In the genomic region with DNA sequence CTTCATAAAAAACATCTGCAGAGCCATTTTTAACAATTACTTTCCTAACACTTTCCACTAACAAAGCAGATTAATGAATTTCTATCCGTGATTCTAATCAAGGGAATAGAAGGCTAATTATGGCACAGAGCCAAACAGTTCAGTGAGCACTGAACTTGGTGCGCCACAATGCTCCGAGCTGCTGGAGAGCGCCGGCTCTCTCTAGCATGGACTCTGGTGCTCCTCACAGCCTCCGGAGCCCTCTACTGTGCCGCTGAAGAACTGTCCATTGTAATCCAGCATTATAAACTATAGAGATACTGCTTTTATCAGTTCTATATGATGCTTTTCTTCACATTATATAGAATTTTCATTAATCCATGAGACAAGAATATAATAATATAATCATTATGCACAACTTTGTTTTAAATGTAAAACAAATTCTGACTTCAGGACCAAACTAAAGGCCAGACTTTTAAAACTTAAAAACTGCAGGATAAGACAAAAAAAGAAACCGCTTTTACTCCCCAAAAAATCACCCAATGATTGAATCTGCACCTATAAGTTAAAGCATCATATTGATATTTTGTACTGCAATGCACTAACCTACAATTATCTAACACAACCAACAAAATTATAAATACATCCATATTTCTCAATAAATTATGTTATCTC, we compare ENCODE assay signal across 8 cellular contexts.
DNase-seq lines count a peak whose midpoint lies in the region; ATAC-seq and TF ChIP-seq lines count a peak whose summit lies in the region.

No MANE protein-coding gene starts in this region.

- H3K9me3 Mint-ChIP-seq in osteocyte (ENCODE audit: unreplicated experiment) = no peaks in the 10 kb centered on the region

- peak; percentile 22 for DNase-seq in COLO829 (ENCODE audit: low spot score)
- peak; percentile 91 for DNase-seq in SK-MEL-5 (ENCODE audit: low read depth, low spot score)
- peak; percentile 85 for DNase-seq in fibroblast of pulmonary artery (ENCODE audit: low read depth)
- no peak for DNase-seq in osteocyte (ENCODE audit: extremely low spot score, unreplicated experiment)
- no peak for DNase-seq in activated gamma-delta T cell treated with Interleukin-2 at 50 U/mL for 16 hours

- H3K4me3 Mint-ChIP-seq in osteocyte (ENCODE audit: unreplicated experiment) = no peak overlapping the region

- no peaks in the 10 kb centered on the region for H3K27me3 Mint-ChIP-seq in osteocyte (ENCODE audit: unreplicated experiment)

- TF ChIP-seq CTCF in LNCAP (IDR thresholded peaks at IDR 0.05) (peak; percentile 87), fibroblast of pulmonary artery (IDR thresholded peaks at IDR 0.05; ENCODE audit: low read length, missing control alignments) (peak; percentile 86), osteocyte (IDR thresholded peaks at IDR 0.05) (peak; percentile 86)

- no peak overlapping the region for H3K27ac Mint-ChIP-seq in osteocyte (ENCODE audit: unreplicated experiment)

- peaks cover 6% of the 10 kb centered on the region for H3K36me3 Mint-ChIP-seq in osteocyte (ENCODE audit: unreplicated experiment)

- H3K4me3 ChIP-seq in fibroblast of pulmonary artery (replicated peaks; ENCODE audit: low read depth, low read length) = no peak overlapping the region

- H3K4me1 Mint-ChIP-seq in osteocyte (ENCODE audit: unreplicated experiment) = peaks cover 2% of the 10 kb centered on the region

- ATAC-seq in GM21576 (IDR thresholded peaks at IDR 0.05; ENCODE audit: unreplicated experiment) (no peak), HG02678 (IDR thresholded peaks at IDR 0.05; ENCODE audit: unreplicated experiment) (no peak)

- in situ Hi-C loops in SK-MEL-5 (cut with HindIII; ENCODE audit: low pct_unique_long_range_greater_than_20kb, low sequenced_read_pairs) = no loop called here

Comparison
In these comparisons a context has a peak if more than half of its experiments do, and no peak if none do; other contexts are left out.
1. DNase-seq: peak in COLO829 (single experiment), SK-MEL-5 (single experiment) and fibroblast of pulmonary artery (single experiment); none in osteocyte (single experiment) and activated gamma-delta T cell treated with Interleukin-2 at 50 U/mL for 16 hours (single experiment).
2. Peak in every context shown above with its lines, with median percentiles within 50 percentile points of each other: CTCF ChIP-seq.